1 cellular context compared by ENCODE assay signal in the genomic region with DNA sequence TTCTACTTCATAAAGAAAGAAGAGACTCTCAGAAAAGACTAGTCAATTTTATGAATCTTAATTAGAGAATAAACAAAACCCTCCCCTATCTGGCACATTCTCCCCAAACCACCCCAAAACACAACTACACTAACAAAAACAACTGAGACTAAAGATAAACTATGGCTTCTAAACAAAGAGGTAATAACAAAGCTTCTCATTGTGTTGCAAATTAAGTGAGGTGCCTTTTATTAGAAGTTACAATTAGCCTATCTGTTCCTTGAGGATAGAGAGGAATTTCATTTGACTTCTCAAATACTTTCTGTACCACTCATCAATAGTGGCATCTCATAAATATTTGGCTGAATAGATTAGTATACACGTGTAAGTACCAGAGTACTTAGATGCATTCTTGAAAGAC.
TF ChIP-seq lines count a peak whose summit lies in the region.

No MANE protein-coding gene starts in this region.

TF ChIP-seq in H1, 55 proteins besides CTCF, POLR2A, EP300 and RAD21 (continued from another document):
- TF ChIP-seq, protein P1, sequence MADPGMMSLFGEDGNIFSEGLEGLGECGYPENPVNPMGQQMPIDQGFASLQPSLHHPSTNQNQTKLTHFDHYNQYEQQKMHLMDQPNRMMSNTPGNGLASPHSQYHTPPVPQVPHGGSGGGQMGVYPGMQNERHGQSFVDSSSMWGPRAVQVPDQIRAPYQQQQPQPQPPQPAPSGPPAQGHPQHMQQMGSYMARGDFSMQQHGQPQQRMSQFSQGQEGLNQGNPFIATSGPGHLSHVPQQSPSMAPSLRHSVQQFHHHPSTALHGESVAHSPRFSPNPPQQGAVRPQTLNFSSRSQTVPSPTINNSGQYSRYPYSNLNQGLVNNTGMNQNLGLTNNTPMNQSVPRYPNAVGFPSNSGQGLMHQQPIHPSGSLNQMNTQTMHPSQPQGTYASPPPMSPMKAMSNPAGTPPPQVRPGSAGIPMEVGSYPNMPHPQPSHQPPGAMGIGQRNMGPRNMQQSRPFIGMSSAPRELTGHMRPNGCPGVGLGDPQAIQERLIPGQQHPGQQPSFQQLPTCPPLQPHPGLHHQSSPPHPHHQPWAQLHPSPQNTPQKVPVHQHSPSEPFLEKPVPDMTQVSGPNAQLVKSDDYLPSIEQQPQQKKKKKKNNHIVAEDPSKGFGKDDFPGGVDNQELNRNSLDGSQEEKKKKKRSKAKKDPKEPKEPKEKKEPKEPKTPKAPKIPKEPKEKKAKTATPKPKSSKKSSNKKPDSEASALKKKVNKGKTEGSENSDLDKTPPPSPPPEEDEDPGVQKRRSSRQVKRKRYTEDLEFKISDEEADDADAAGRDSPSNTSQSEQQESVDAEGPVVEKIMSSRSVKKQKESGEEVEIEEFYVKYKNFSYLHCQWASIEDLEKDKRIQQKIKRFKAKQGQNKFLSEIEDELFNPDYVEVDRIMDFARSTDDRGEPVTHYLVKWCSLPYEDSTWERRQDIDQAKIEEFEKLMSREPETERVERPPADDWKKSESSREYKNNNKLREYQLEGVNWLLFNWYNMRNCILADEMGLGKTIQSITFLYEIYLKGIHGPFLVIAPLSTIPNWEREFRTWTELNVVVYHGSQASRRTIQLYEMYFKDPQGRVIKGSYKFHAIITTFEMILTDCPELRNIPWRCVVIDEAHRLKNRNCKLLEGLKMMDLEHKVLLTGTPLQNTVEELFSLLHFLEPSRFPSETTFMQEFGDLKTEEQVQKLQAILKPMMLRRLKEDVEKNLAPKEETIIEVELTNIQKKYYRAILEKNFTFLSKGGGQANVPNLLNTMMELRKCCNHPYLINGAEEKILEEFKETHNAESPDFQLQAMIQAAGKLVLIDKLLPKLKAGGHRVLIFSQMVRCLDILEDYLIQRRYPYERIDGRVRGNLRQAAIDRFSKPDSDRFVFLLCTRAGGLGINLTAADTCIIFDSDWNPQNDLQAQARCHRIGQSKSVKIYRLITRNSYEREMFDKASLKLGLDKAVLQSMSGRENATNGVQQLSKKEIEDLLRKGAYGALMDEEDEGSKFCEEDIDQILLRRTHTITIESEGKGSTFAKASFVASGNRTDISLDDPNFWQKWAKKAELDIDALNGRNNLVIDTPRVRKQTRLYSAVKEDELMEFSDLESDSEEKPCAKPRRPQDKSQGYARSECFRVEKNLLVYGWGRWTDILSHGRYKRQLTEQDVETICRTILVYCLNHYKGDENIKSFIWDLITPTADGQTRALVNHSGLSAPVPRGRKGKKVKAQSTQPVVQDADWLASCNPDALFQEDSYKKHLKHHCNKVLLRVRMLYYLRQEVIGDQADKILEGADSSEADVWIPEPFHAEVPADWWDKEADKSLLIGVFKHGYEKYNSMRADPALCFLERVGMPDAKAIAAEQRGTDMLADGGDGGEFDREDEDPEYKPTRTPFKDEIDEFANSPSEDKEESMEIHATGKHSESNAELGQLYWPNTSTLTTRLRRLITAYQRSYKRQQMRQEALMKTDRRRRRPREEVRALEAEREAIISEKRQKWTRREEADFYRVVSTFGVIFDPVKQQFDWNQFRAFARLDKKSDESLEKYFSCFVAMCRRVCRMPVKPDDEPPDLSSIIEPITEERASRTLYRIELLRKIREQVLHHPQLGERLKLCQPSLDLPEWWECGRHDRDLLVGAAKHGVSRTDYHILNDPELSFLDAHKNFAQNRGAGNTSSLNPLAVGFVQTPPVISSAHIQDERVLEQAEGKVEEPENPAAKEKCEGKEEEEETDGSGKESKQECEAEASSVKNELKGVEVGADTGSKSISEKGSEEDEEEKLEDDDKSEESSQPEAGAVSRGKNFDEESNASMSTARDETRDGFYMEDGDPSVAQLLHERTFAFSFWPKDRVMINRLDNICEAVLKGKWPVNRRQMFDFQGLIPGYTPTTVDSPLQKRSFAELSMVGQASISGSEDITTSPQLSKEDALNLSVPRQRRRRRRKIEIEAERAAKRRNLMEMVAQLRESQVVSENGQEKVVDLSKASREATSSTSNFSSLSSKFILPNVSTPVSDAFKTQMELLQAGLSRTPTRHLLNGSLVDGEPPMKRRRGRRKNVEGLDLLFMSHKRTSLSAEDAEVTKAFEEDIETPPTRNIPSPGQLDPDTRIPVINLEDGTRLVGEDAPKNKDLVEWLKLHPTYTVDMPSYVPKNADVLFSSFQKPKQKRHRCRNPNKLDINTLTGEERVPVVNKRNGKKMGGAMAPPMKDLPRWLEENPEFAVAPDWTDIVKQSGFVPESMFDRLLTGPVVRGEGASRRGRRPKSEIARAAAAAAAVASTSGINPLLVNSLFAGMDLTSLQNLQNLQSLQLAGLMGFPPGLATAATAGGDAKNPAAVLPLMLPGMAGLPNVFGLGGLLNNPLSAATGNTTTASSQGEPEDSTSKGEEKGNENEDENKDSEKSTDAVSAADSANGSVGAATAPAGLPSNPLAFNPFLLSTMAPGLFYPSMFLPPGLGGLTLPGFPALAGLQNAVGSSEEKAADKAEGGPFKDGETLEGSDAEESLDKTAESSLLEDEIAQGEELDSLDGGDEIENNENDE (IDR thresholded peaks at IDR 0.05; ENCODE audit: insufficient replicate concordance, low read length) = peak; percentile 52
- no peak for TF ChIP-seq BRCA1 (IDR thresholded peaks at IDR 0.05; ENCODE audit: low read depth, low read length)
- TF ChIP-seq TCF12 (IDR thresholded peaks at IDR 0.05; ENCODE audit: low read depth, low read length) = no peak
- no peak for TF ChIP-seq TAF1 (IDR thresholded peaks at IDR 0.05; ENCODE audit: low read depth, low read length)
- no peak for TF ChIP-seq SRF (IDR thresholded peaks at IDR 0.05; ENCODE audit: low read depth, low read length)
